ENCODE assay signal across 24 cellular contexts in the genomic region with DNA sequence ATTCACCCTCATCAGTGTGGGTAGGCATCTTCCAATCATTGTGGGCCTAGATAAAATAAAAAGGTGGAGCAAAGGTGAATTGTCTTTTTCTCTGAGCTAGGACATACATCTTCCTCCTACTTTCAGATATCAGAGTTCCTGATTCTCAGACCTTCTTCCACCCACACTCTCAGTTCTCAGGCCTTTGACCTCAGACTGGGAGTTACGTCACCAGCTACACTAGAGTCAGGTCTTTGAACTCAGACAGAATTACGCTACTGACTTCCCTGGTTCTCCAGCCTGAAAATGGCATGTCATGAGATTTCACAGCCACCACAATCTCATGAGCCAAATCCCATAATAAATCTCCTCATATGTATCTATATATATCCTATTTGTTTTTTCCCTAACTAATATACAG. TPM values are rescaled to one million over a fixed set of nuclear protein-coding genes. Genes with fewer than 3 reads are reported as not detected.
DNase-seq lines count a peak whose midpoint lies in the region; ATAC-seq and TF ChIP-seq lines count a peak whose summit lies in the region.
"Had no signal": no experiment of that assay in that cellular context is flagged by ENCODE, and none has a peak within 500 bp of the region (broad histone marks: within the 10 kb centered on the region; RNA-seq: fewer than 3 reads in every experiment).

No MANE protein-coding gene starts in this region.

- TF ChIP-seq CTCF in choroid plexus epithelial cell (conservative IDR thresholded peaks at IDR 0.05; ENCODE audit: low read depth, low read length) (no peak), right lobe of liver (IDR thresholded peaks at IDR 0.05) (no peak)

- H3K9me3 ChIP-seq in right lobe of liver, result no peaks in the 10 kb centered on the region
- H3K9me3 ChIP-seq: BE2C, SK-N-SH had no signal

- H3K4me3 ChIP-seq in choroid plexus epithelial cell (ENCODE audit: low read depth, low read length) (no peak overlapping the region), right lobe of liver (no peak overlapping the region)
- H3K4me3 ChIP-seq: GM23248 had no signal

- DNase-seq in CD1c-positive myeloid dendritic cell (ENCODE audit: extremely low spot score) (peak; percentile 49), SKM-1 (lab: John Stamatoyannopoulos, UW; ENCODE audit: unreplicated experiment) (peak; percentile 9), choroid plexus epithelial cell (ENCODE audit: low read depth) (peak; percentile 36), right lobe of liver (no peak), DMS153 (lab: John Stamatoyannopoulos, UW) (no peak), posterior cingulate gyrus (no peak)
- DNase-seq: 8988T, ACHN, BE2C, Calu3, GM23248, H7, NCI-H1092 treated with DMSO at 0.1 percent for 48 hours, NCI-H1436, NCI-H187, NCI-H2081 treated with DMSO at 0.1 percent for 48 hours, NCI-H2171, NCI-H226, NCI-H510A, NCI-H69, PC-3, SK-N-SH had no signal

- intact Hi-C loops in right lobe of liver (cut with DNase I) (no loop called here), posterior cingulate gyrus (cut with DNase I) (no loop called here)

- no peaks in the 10 kb centered on the region for H3K36me3 ChIP-seq in right lobe of liver
- H3K36me3 ChIP-seq: BE2C had no signal

- no peak for TF ChIP-seq POLR2A in right lobe of liver (IDR thresholded peaks at IDR 0.05)

- H3K27me3 ChIP-seq in right lobe of liver, result no peaks in the 10 kb centered on the region
- H3K27me3 ChIP-seq: BE2C had no signal

- WGBS in right lobe of liver (ENCODE audit: insufficient coverage, low coverage, low lambda C conversion rate, missing lambda C conversion rate), result 19% methylated on average over 2 of the region's 2 CpGs

- ATAC-seq in right lobe of liver, result peak in 3 of 4 donors; percentile 43 to 73 (median 70)
- ATAC-seq in GM19452 (IDR thresholded peaks at IDR 0.05; ENCODE audit: unreplicated experiment), result no peak
- ATAC-seq in GM19328 (IDR thresholded peaks at IDR 0.05; ENCODE audit: unreplicated experiment), result no peak
- ATAC-seq: PC-3 had no signal

- no peaks in the 10 kb centered on the region for H3K4me1 ChIP-seq in right lobe of liver
- H3K4me1 ChIP-seq: BE2C had no signal

- no peak overlapping the region for H3K27ac ChIP-seq in right lobe of liver
- H3K27ac ChIP-seq: GM23248 had no signal

RNA-seq across cellular contexts. Expression of a gene that starts 39.0 kb away (rescaled TPM):
- total RNA-seq in right lobe of liver, result 1 to 10 TPM in 1 of 6 experiments, under 1 TPM in 1, not detected in 4; 0.31 to 1.2 TPM
- total RNA-seq: Calu3, GM23248, H7, PC-3 had no signal

Comparison
In these comparisons a context has a peak if more than half of its experiments do, and no peak if none do; other contexts are left out.
1. DNase-seq: peak in CD1c-positive myeloid dendritic cell (single experiment), SKM-1 (single experiment) and choroid plexus epithelial cell (single experiment); none in right lobe of liver (0 of 3), DMS153 (single experiment) and posterior cingulate gyrus (0 of 10).
2. ATAC-seq: peak in right lobe of liver (3 of 4); none in GM19452 (single experiment) and GM19328 (single experiment).